Comparison of ENCODE assay signal across 25 cellular contexts in the genomic region with DNA sequence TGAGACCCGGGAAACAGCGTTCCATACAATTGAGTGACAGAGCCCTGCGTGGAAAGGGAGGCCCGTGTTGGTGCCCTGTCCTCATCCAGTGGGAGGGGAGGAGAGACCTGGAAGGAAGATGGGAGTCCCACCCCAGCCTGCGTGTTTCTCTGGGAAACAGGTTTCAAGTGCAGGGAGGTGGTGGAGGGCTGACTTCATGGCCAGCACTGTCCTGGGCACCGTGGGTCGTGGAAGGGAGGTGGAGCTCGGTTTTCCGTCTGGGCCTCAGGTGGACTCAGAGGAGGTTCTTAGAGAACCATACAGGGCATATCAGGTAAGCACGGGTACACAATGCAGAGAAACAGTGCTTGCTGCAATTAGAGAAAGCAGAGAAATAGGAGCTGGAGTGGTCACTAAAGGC.
"Had no signal": no experiment of that assay in that cellular context is flagged by ENCODE, and none has a peak within 500 bp of the region (broad histone marks: within the 10 kb centered on the region; RNA-seq: fewer than 3 reads in every experiment).

No MANE protein-coding gene starts in this region.

- H3K27ac ChIP-seq: brain microvascular endothelial cell, colonic mucosa had no signal

- H3K4me1 ChIP-seq: colonic mucosa had no signal

- H3K27me3 Mint-ChIP-seq: activated CD8-positive, alpha-beta T cell treated with anti-CD3 and anti-CD28 coated beads for 36 hours; activated naive CD8-positive, alpha-beta T cell had no signal

- H3K27me3 ChIP-seq: brain microvascular endothelial cell, colonic mucosa had no signal

- H3K4me3 Mint-ChIP-seq: activated CD4-positive, alpha-beta T cell treated with anti-CD3 and anti-CD28 coated beads, Interleukin-2, amount 10 ng/mL, durations not matched to agents 7 days and 5 days; activated CD8-positive, alpha-beta T cell treated with anti-CD3 and anti-CD28 coated beads for 36 hours; activated naive CD4-positive, alpha-beta T cell treated with anti-CD3 and anti-CD28 coated beads for 36 hours; activated naive CD8-positive, alpha-beta T cell; activated T-helper 1 cell treated with anti-CD3 and anti-CD28 coated beads, Interleukin-12 subunit alpha, Interleukin-12 subunit beta, Interleukin-2, Interleukin-4 antibody, amounts not matched to agents 30 ng/mL and 10 ng/mL and 1 ng/mL, durations not matched to agents 14 hours and 24 hours and 36 hours; WTC11 had no signal

- H3K36me3 Mint-ChIP-seq: activated naive CD8-positive, alpha-beta T cell; WTC11 had no signal

- H3K27ac Mint-ChIP-seq: activated CD4-positive, alpha-beta T cell treated with anti-CD3 and anti-CD28 coated beads, Interleukin-2, amount 10 ng/mL, durations not matched to agents 7 days and 5 days; activated CD8-positive, alpha-beta T cell treated with anti-CD3 and anti-CD28 coated beads for 36 hours; activated naive CD4-positive, alpha-beta T cell treated with anti-CD3 and anti-CD28 coated beads for 36 hours; activated naive CD8-positive, alpha-beta T cell; activated T-helper 1 cell treated with anti-CD3 and anti-CD28 coated beads, Interleukin-12 subunit alpha, Interleukin-12 subunit beta, Interleukin-2, Interleukin-4 antibody, amounts not matched to agents 30 ng/mL and 10 ng/mL and 1 ng/mL, durations not matched to agents 14 hours and 24 hours and 36 hours; activated T-helper 2 cell treated with anti-CD3 and anti-CD28 coated beads, Interferon-gamma antibody, Interleukin-2, Interleukin-4, amounts not matched to agents 10 μg/mL and 5 μg/mL and 100 μg/mL, durations not matched to agents 14 hours and 24 hours and 36 hours; WTC11 had no signal

- H3K36me3 ChIP-seq: brain microvascular endothelial cell, colonic mucosa had no signal

- ATAC-seq: activated CD8-positive, alpha-beta T cell treated with anti-CD3 and anti-CD28 coated beads for 36 hours; esophagus mucosa; WTC11 had no signal

- H3K9me3 Mint-ChIP-seq: activated CD4-positive, alpha-beta T cell treated with anti-CD3 and anti-CD28 coated beads, Interleukin-2, amount 10 ng/mL, durations not matched to agents 7 days and 5 days; activated CD8-positive, alpha-beta T cell treated with anti-CD3 and anti-CD28 coated beads for 36 hours; activated naive CD4-positive, alpha-beta T cell treated with anti-CD3 and anti-CD28 coated beads for 36 hours; activated T-helper 1 cell treated with anti-CD3 and anti-CD28 coated beads, Interleukin-12 subunit alpha, Interleukin-12 subunit beta, Interleukin-2, Interleukin-4 antibody, amounts not matched to agents 30 ng/mL and 10 ng/mL and 1 ng/mL, durations not matched to agents 14 hours and 24 hours and 36 hours; activated T-helper 2 cell treated with anti-CD3 and anti-CD28 coated beads, Interferon-gamma antibody, Interleukin-2, Interleukin-4, amounts not matched to agents 10 μg/mL and 5 μg/mL and 100 μg/mL, durations not matched to agents 14 hours and 24 hours and 36 hours; WTC11 had no signal

- H3K9me3 ChIP-seq: colonic mucosa had no signal

- DNase-seq: activated CD4-positive, alpha-beta T cell treated with anti-CD3 and anti-CD28 coated beads for 1 hour; activated CD4-positive, alpha-beta T cell treated with anti-CD3 and anti-CD28 coated beads for 4 hours; activated CD4-positive, alpha-beta T cell treated with anti-CD3 and anti-CD28 coated beads, Interleukin-2, amount 10 ng/mL, durations not matched to agents 7 days and 5 days; activated CD4-positive, alpha-beta T cell treated with anti-CD3 and anti-CD28 coated beads, Interleukin-2, amount 50 U/mL, for 4 hours; activated CD8-positive, alpha-beta memory T cell treated with anti-CD3 and anti-CD28 coated beads for 24 hours; activated CD8-positive, alpha-beta T cell treated with anti-CD3 and anti-CD28 coated beads for 36 hours; activated effector memory CD4-positive, alpha-beta T cell treated with anti-CD3 and anti-CD28 coated beads, Interleukin-2, amount 50 U/mL, for 16 hours; activated naive CD4-positive, alpha-beta T cell treated with anti-CD3 and anti-CD28 coated beads for 36 hours; activated T-cell treated with anti-CD3 and anti-CD28 coated beads, Interleukin-2, amount 50 U/mL, for 48 hours; amniotic stem cell; anterior cingulate cortex; brain microvascular endothelial cell; central memory CD4-positive, alpha-beta T cell; cerebellar nuclear complex; colonic mucosa; effector CD8-positive, alpha-beta T cell; foreskin fibroblast; head of caudate nucleus; T-helper 1 cell; T-helper 2 cell had no signal

- H3K4me3 ChIP-seq: colonic mucosa had no signal

- H3K4me1 Mint-ChIP-seq: activated CD4-positive, alpha-beta T cell treated with anti-CD3 and anti-CD28 coated beads, Interleukin-2, amount 10 ng/mL, durations not matched to agents 7 days and 5 days; WTC11 had no signal
